Comparison of ENCODE assay signal across 14 cellular contexts in the genomic region with DNA sequence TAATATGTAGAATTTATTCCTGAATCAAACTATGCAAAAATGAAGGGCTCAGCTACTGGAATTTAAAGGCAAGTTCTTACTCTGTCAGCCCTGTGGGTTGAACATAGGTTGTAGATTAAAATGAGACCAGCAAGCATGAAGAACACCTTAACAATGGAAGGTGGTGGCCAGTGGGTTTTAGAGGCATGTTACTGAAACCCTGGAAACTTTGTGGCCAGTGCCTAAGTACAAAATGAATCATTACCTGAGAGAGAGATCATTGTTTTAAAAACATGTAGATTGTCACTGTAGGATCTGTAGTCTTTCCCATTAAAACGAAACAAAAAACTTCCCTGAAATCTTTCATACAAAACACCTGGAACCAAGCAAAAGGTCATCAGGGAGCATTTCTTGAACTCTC. TPM values are rescaled to one million over a fixed set of nuclear protein-coding genes. Genes with fewer than 3 reads are reported as not detected.
DNase-seq lines count a peak whose midpoint lies in the region; ATAC-seq lines count a peak whose summit lies in the region.
"Had no signal": no experiment of that assay in that cellular context is flagged by ENCODE, and none has a peak within 500 bp of the region (broad histone marks: within the 10 kb centered on the region; RNA-seq: fewer than 3 reads in every experiment).

No MANE protein-coding gene starts in this region.

- H3K9ac ChIP-seq in HUES48 (ENCODE audit: low read depth, low read length) (no peak overlapping the region; the same call in 1 of the 2 replicates), trophoblast cell (ENCODE audit: low read length) (no peak overlapping the region)

- no peak overlapping the region for H2AFZ ChIP-seq in trophoblast cell (ENCODE audit: insufficient read depth, low read length, poor library complexity)

- DNase-seq in astrocyte of the hippocampus (ENCODE audit: low read depth, low spot score) (peak; percentile 18), trophoblast cell (peak; percentile 42 to 78), SKM-1 (lab: John Stamatoyannopoulos, UW; ENCODE audit: unreplicated experiment) (no peak), NCI-H1105 (lab: John Stamatoyannopoulos, UW) (no peak)
- DNase-seq: BE2C; CD4-positive, alpha-beta memory T cell; DMS79 treated with DMSO at 0.1 percent for 48 hours; EL; H7 had no signal

- peaks cover 13% of the 10 kb centered on the region for H3K4me1 ChIP-seq in HUES48 (ENCODE audit: control insufficient read depth, insufficient read depth, low read length)
- H3K4me1 ChIP-seq in trophoblast cell (ENCODE audit: control insufficient read depth in 1 of 2, insufficient read depth in 2 of 2, low read length in 2 of 2), result no peaks in the 10 kb centered on the region
- H3K4me1 ChIP-seq: A549 had no signal

- H3K27me3 ChIP-seq in HUES48 (ENCODE audit: control insufficient read depth, insufficient read depth, low read length) (no peaks in the 10 kb centered on the region), trophoblast cell (ENCODE audit: insufficient read depth, low read length) (no peaks in the 10 kb centered on the region)
- H3K27me3 ChIP-seq: BE2C had no signal

- H4K8ac ChIP-seq in trophoblast cell (ENCODE audit: low read depth, low read length), result no peak overlapping the region

- H3K4ac ChIP-seq in trophoblast cell (ENCODE audit: low read depth, low read length), result no peak overlapping the region

- H2BK5ac ChIP-seq in trophoblast cell (ENCODE audit: low read depth, low read length, poor library complexity), result no peak overlapping the region

- H3K9me3 ChIP-seq in HUES48 (ENCODE audit: control insufficient read depth, insufficient read depth, low read length), result no peaks in the 10 kb centered on the region
- no peaks in the 10 kb centered on the region for H3K9me3 ChIP-seq in trophoblast cell (ENCODE audit: insufficient read depth, low read depth, low read length)
- H3K9me3 ChIP-seq: A549, BE2C had no signal

- no CpG with 5 or more reads among the region's 1 CpG for WGBS in trophoblast cell (ENCODE audit: extremely low coverage, insufficient coverage, insufficient read length)

- H3K36me3 ChIP-seq in HUES48 (ENCODE audit: control insufficient read depth, insufficient read depth, low read length), result no peaks in the 10 kb centered on the region
- no peaks in the 10 kb centered on the region for H3K36me3 ChIP-seq in trophoblast cell (ENCODE audit: control insufficient read depth in 1 of 2, insufficient read depth in 2 of 2, low read length in 2 of 2)

- no peak overlapping the region for H3K14ac ChIP-seq in trophoblast cell (ENCODE audit: low read length)

- H4K91ac ChIP-seq in trophoblast cell (ENCODE audit: low read depth, low read length), result no peak overlapping the region

- no peak overlapping the region for H2BK120ac ChIP-seq in trophoblast cell (ENCODE audit: insufficient read depth, low read length, poor library complexity)

- no peaks in the 10 kb centered on the region for H3K79me2 ChIP-seq in trophoblast cell (ENCODE audit: control insufficient read depth, insufficient read depth, low read length, poor library complexity)

- no peak for ATAC-seq in HG02885 (IDR thresholded peaks at IDR 0.05; ENCODE audit: poor library complexity, unreplicated experiment)
- ATAC-seq: A549, HepG2 had no signal

- H3K27ac ChIP-seq in HUES48 (ENCODE audit: low read depth, low read length) (peak overlapping the region; percentile 63), trophoblast cell (ENCODE audit: low read depth, low read length) (no peak overlapping the region)
- H3K27ac ChIP-seq: A549, C4-2B had no signal

- no peak overlapping the region for H4K12ac ChIP-seq in trophoblast cell (ENCODE audit: low read depth, low read length)

- H2BK12ac ChIP-seq in trophoblast cell (ENCODE audit: low read length), result no peak overlapping the region

- no peak overlapping the region for H3K23ac ChIP-seq in trophoblast cell (ENCODE audit: low read length)

- no peak overlapping the region for H3K4me2 ChIP-seq in trophoblast cell (ENCODE audit: low read length)
- H3K4me2 ChIP-seq: A549 had no signal

- H3K18ac ChIP-seq in trophoblast cell (ENCODE audit: low read length), result no peak overlapping the region

- no peaks in the 10 kb centered on the region for H3K79me1 ChIP-seq in trophoblast cell (ENCODE audit: low read length)

- H3K4me3 ChIP-seq in HUES48 (ENCODE audit: low read depth, low read length), result no peak overlapping the region
- no peak overlapping the region for H3K4me3 ChIP-seq in trophoblast cell (ENCODE audit: low read depth, low read length)
- H3K4me3 ChIP-seq: A549 had no signal

- no peak overlapping the region for H2AK5ac ChIP-seq in trophoblast cell (ENCODE audit: low read length)

RNA-seq across cellular contexts. Expression of gene TMEM108, which starts 51.7 kb away (rescaled TPM):
- 3.1 and 4.3 TPM in 2 replicates for polyA plus RNA-seq in trophoblast cell (2013)
- polyA plus RNA-seq: A549; CD4-positive, alpha-beta memory T cell; HepG2 had no signal

Comparison
In these comparisons a context has a peak if more than half of its experiments do, and no peak if none do; other contexts are left out.
1. DNase-seq: peak in astrocyte of the hippocampus (single experiment) and trophoblast cell (2 of 2); none in SKM-1 (single experiment) and NCI-H1105 (single experiment).